Comparison of ENCODE assay signal across 8 cellular contexts in the genomic region with DNA sequence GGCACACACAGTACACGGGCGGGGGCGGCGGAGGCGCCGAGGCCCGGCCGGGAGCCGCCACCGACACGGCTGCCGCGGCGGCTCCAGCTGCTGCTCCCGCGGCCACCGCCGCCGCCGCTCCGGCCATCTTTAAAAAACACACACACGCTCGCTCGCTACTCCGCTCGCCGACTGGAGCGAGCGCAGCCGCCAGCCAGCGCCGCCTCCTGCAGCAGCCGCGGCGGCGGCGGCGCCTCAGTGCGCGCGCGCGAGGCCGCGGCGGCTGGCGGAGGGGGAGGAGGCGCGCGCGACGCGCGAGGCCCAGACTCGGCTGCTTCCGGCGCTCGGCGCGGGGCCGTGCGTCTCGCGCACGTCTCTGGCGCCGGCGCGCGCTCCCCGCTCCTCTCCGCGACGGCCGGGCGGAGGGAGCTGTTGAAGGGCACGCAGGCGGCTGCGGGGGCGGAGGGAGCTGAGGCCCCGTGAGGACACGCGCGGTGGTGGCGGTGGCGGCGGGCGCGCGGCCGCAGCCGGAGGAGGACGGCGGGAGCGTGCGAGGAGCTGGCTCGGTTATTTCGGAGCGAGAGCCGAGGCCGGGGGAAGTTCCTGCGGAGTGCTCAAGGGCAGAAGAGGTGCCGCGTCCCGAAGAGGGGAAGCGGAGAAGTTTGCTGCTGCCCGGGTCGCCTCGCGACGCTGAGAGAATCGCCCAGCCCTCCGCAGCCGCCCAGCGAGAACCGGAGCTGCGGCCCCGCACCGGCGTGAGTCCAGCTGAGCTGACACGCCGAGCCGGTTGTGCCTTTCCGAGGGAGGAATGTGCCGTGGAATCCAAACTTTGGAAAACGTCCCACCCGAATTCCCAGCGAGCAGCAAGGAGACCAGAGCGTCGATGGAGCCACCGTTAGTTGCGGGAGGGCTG. TPM values are rescaled to one million over a fixed set of nuclear protein-coding genes. Genes with fewer than 3 reads are reported as not detected.
A peak's percentile ranks its signal among the peaks of the same experiment; 100 is the strongest.
DNase-seq lines count a peak whose midpoint lies in the region; ATAC-seq and TF ChIP-seq lines count a peak whose summit lies in the region.

Gene KDM7A, minus strand, starts transcription at position 173 of the 892 bp plus-strand sequence. Its CDS starts 46 bp downstream, at position 127.

- H3K4me1 ChIP-seq in lung (ENCODE audit: control insufficient read depth in 2 of 2, insufficient read depth in 2 of 2, low read length in 2 of 2), result peaks cover 3 to 11% of the 10 kb centered on the region in 2 donors

- H3K36me3 Mint-ChIP-seq in activated CD8-positive, alpha-beta T cell treated with anti-CD3 and anti-CD28 coated beads for 36 hours (ENCODE audit: low read depth), result peaks cover 7% of the 10 kb centered on the region

- H3K4me1 Mint-ChIP-seq in activated CD8-positive, alpha-beta T cell treated with anti-CD3 and anti-CD28 coated beads for 36 hours (ENCODE audit: low read depth), result peaks cover 32% of the 10 kb centered on the region

- WGBS in lung, 2 donors, result 0% methylated on average over 53 to 132 of the region's 132 CpGs

- H3K27me3 Mint-ChIP-seq in activated CD8-positive, alpha-beta T cell treated with anti-CD3 and anti-CD28 coated beads for 36 hours, result peaks cover 3% of the 10 kb centered on the region

- intact Hi-C loops in activated CD8-positive, alpha-beta T cell treated with anti-CD3 and anti-CD28 coated beads for 36 hours (cut with micrococcal nuclease), result loop anchor here (5.0 kb wide), 2 partner anchors 115 to 140 kb away; partner anchors contain the start of gene PARP12

- H3K36me3 ChIP-seq in lung (ENCODE audit: control insufficient read depth in 2 of 2, insufficient read depth in 2 of 2, low read length in 2 of 2), result no peaks in the 10 kb centered on the region

- no peaks in the 10 kb centered on the region for H3K27me3 ChIP-seq in lung (ENCODE audit: control insufficient read depth, insufficient read depth)

- H3K4me3 Mint-ChIP-seq in activated CD8-positive, alpha-beta T cell treated with anti-CD3 and anti-CD28 coated beads for 36 hours, result peak within 1 kb of the TSS; percentile 94

- no peaks in the 10 kb centered on the region for H3K9me3 ChIP-seq in lung (ENCODE audit: control insufficient read depth in 2 of 2, insufficient read depth in 1 of 2, low read length in 1 of 2)

- CTCF ChIA-PET in activated CD8-positive, alpha-beta T cell treated with anti-CD3 and anti-CD28 coated beads for 36 hours (lab: Charles Lee), result interaction anchor here (0.7 to 2.0 kb wide), 10 partner anchors 12 to 128 kb away, joined by 3 to 13 read pairs (median 4); no protein-coding TSS in a partner anchor

- ATAC-seq in GM19397 (IDR thresholded peaks at IDR 0.05; ENCODE audit: unreplicated experiment) (peak; percentile 84), HG03565 (IDR thresholded peaks at IDR 0.05; ENCODE audit: unreplicated experiment) (peak; percentile 55), lung (ENCODE audit: insufficient read depth, low FRiP score) (peak; percentile 88)
- ATAC-seq in activated CD8-positive, alpha-beta T cell treated with anti-CD3 and anti-CD28 coated beads for 36 hours, result peak; percentile 80

- POLR2A ChIA-PET in activated CD8-positive, alpha-beta T cell treated with anti-CD3 and anti-CD28 coated beads for 36 hours (lab: Charles Lee), result interaction anchor here (0.7 to 3.9 kb wide), 13 partner anchors 9 to 200 kb away, joined by 3 to 48 read pairs (median 3); partner anchors contain the start of gene PARP12

- H3K27ac Mint-ChIP-seq in activated CD8-positive, alpha-beta T cell treated with anti-CD3 and anti-CD28 coated beads for 36 hours, result peak within 1 kb of the TSS; percentile 83

- peaks cover 7% of the 10 kb centered on the region for H3K9me3 Mint-ChIP-seq in activated CD8-positive, alpha-beta T cell treated with anti-CD3 and anti-CD28 coated beads for 36 hours

- DNase-seq in C1 segment of cervical spinal cord (lab: John Stamatoyannopoulos, UW), result peak; percentile 26 to 92 (median 82)
- peak; percentile 46 for DNase-seq in NCI-H82 treated with DMSO at 0.1 percent for 48 hours (lab: John Stamatoyannopoulos, UW; ENCODE audit: unreplicated experiment)
- peak; percentile 93 for DNase-seq in activated CD8-positive, alpha-beta T cell treated with anti-CD3 and anti-CD28 coated beads for 36 hours
- peak; percentile 91 for DNase-seq in ecto neural progenitor cell (ENCODE audit: low spot score)
- DNase-seq in lung (ENCODE audit: low spot score), result peak; percentile 91
- peak; percentile 84 to 90 for DNase-seq in stimulated activated CD4-positive, alpha-beta T cell treated with anti-CD3 and anti-CD28 coated beads, Interleukin-4, amount 100 ng/mL, for 48 hours (ENCODE audit: low read depth in 2 of 2)

- no peak for TF ChIP-seq CTCF in activated CD8-positive, alpha-beta T cell treated with anti-CD3 and anti-CD28 coated beads for 36 hours (IDR thresholded peaks at IDR 0.05)
- TF ChIP-seq CTCF in lung (IDR thresholded peaks at IDR 0.05; ENCODE audit: control extremely low read depth, extremely low read depth), result no peak

- peak within 1 kb of the TSS; percentile 96 to 99 for H3K27ac ChIP-seq in lung (ENCODE audit: low read depth in 1 of 2, low read length in 1 of 2)

- H3K4me3 ChIP-seq in lung, result peak within 1 kb of the TSS; percentile 85

RNA-seq across cellular contexts. Expression of gene KDM7A, which starts in this region (rescaled TPM):
- total RNA-seq in activated CD8-positive, alpha-beta T cell treated with anti-CD3 and anti-CD28 coated beads for 36 hours, result 10 to 100 TPM; 21.1 to 22.9 TPM
- 10 to 100 TPM; 14.0 to 30.7 TPM for total RNA-seq in lung
- 1 to 10 TPM; 3.1 to 9.1 TPM for polyA plus RNA-seq in lung

Comparison
In these comparisons a context has a peak if more than half of its experiments do, and no peak if none do; other contexts are left out.
1. Peak in every context shown above with its lines: DNase-seq, ATAC-seq, H3K4me3 ChIP-seq and H3K27ac ChIP-seq.